ENCODE assay signal across 17 cellular contexts in genomic region chr7:12601302-12601869, GRCh38. TPM values are rescaled to one million over a fixed set of nuclear protein-coding genes. Genes with fewer than 3 reads are reported as not detected.
DNase-seq lines count a peak whose midpoint lies in the region; ATAC-seq, FAIRE-seq and TF ChIP-seq lines count a peak whose summit lies in the region.
"Had no signal": no experiment of that assay in that cellular context is flagged by ENCODE, and none has a peak within 500 bp of the region (broad histone marks: within the 10 kb centered on the region; RNA-seq: fewer than 3 reads in every experiment).

No MANE protein-coding gene starts in this region.

- peak; percentile 94 for ATAC-seq in GM19395 (IDR thresholded peaks at IDR 0.05; ENCODE audit: unreplicated experiment)
- ATAC-seq in HG02678 (IDR thresholded peaks at IDR 0.05; ENCODE audit: unreplicated experiment) = peak; percentile 91
- ATAC-seq in HG03378 (IDR thresholded peaks at IDR 0.05; ENCODE audit: unreplicated experiment) = peak; percentile 97
- no peak for ATAC-seq in left cardiac atrium
- ATAC-seq: lower lobe of right lung had no signal

- H3K4me3 ChIP-seq in SJCRH30 = no peak overlapping the region
- H3K4me3 ChIP-seq in testis = no peak overlapping the region
- H3K4me3 ChIP-seq: lower lobe of right lung, neural progenitor cell, PC-9, smooth muscle cell, transverse colon had no signal

- no peak overlapping the region for H3K27ac ChIP-seq in SJCRH30
- no peak overlapping the region for H3K27ac ChIP-seq in testis
- H3K27ac ChIP-seq: lower lobe of right lung, neural progenitor cell, PC-9, transverse colon had no signal

- FAIRE-seq in GM12891 (lab: Jason Lieb, UNC) = peak; percentile 72

- peaks cover 3% of the 10 kb centered on the region; the same call in 1 of the 2 replicates for H3K9me3 ChIP-seq in SJCRH30 (replicated peaks)
- H3K9me3 ChIP-seq in testis = no peaks in the 10 kb centered on the region
- H3K9me3 ChIP-seq: lower lobe of right lung had no signal

- intact Hi-C loops in testis (cut with DNase I; ENCODE audit: low total_unique reads) (no loop called here), left cardiac atrium (cut with DNase I) (no loop called here)

- TF ChIP-seq POLR2A in GM12891 (IDR thresholded peaks at IDR 0.05; ENCODE audit: low read depth, low read length) (no peak), testis (IDR thresholded peaks at IDR 0.05) (no peak)

- 80 to 87% methylated on average over 1 of the region's 1 CpG for WGBS in testis, 2 donors

- H3K4me1 ChIP-seq in SJCRH30 = no peaks in the 10 kb centered on the region
- H3K4me1 ChIP-seq in testis = no peaks in the 10 kb centered on the region
- H3K4me1 ChIP-seq: lower lobe of right lung, neural progenitor cell, transverse colon had no signal

- no peak for DNase-seq in GM12891 (ENCODE audit: insufficient read length, low spot score)
- no peak for DNase-seq in SJCRH30
- no peak for DNase-seq in ecto neural progenitor cell (ENCODE audit: low spot score)
- no peak for DNase-seq in testis
- no peak for DNase-seq in left cardiac atrium
- DNase-seq: activated CD4-positive, alpha-beta memory T cell treated with anti-CD3 and anti-CD28 coated beads for 36 hours; activated naive CD4-positive, alpha-beta T cell treated with anti-CD3 and anti-CD28 coated beads for 36 hours; DMS153; lower lobe of right lung; PC-9; transverse colon had no signal

- TF ChIP-seq CTCF in testis (IDR thresholded peaks at IDR 0.05) = no peak

- H3K36me3 ChIP-seq in SJCRH30 (no peaks in the 10 kb centered on the region; the same call in 1 of the 2 replicates), testis (ENCODE audit: low read depth, missing control alignments) (no peaks in the 10 kb centered on the region)
- H3K36me3 ChIP-seq: lower lobe of right lung, neural progenitor cell, transverse colon had no signal

- H3K27me3 ChIP-seq in SJCRH30 (no peaks in the 10 kb centered on the region), testis (no peaks in the 10 kb centered on the region)
- H3K27me3 ChIP-seq: neural progenitor cell, transverse colon had no signal

TF ChIP-seq in GM12891, 5 proteins besides CTCF, POLR2A, EP300 and RAD21:
- TF ChIP-seq SPI1 (IDR thresholded peaks at IDR 0.05; ENCODE audit: low read depth, low read length) (peak; percentile 46), POLR2AphosphoS5 (IDR thresholded peaks at IDR 0.05; ENCODE audit: low read depth, low read length) (no peak), PAX5 (IDR thresholded peaks at IDR 0.05; ENCODE audit: insufficient read depth, low read length, severe bottlenecking) (no peak), TAF1 (IDR thresholded peaks at IDR 0.05; ENCODE audit: low read depth, low read length) (no peak), POU2F2 (IDR thresholded peaks at IDR 0.05; ENCODE audit: low read depth, low read length) (no peak)

RNA-seq across cellular contexts. Expression of gene SCIN, which starts 30.9 kb away (rescaled TPM):
- 0.03 TPM for polyA plus RNA-seq in GM12891 (2012; ENCODE audit: low read depth, missing spikeins)
- not detected in 2 replicates for total RNA-seq in SJCRH30 (2014; rRNA removed; shearing (Covaris generic))
- total RNA-seq in testis = 10 to 100 TPM in 1 of 2 donors, 1 to 10 TPM in 1; 4.7 to 11.4 TPM
- polyA plus RNA-seq in testis (ENCODE audit: insufficient read depth, low read depth, low replicate concordance) = 21.9 TPM
- total RNA-seq in left cardiac atrium = 1 to 10 TPM in 1 of 2 donors, under 1 TPM in 1; 0.10 to 1.3 TPM
- total RNA-seq: cardiac septum had no signal

Comparison
In these comparisons a context has a peak if more than half of its experiments do, and no peak if none do; other contexts are left out.
1. ATAC-seq: peak in GM19395 (single experiment), HG02678 (single experiment) and HG03378 (single experiment); none in left cardiac atrium (0 of 2).